ENCODE assay signal across 8 cellular contexts in the genomic region with DNA sequence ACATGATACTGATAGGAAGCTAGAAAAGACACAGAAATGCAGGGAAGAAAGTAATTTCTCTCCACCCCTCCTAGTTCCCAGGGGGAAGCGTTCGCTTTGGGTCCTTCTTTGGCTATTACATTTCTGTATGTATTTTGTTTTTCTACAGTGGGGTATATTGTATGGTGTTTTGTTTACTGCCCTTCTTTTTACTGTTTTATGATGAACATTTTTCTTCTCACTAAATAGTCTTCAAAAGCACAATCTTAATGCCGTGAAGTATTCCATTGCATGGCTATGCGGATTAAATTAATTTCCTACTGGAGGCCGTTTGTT. TPM values are rescaled to one million over a fixed set of nuclear protein-coding genes. Genes with fewer than 3 reads are reported as not detected.
DNase-seq lines count a peak whose midpoint lies in the region; ATAC-seq lines count a peak whose summit lies in the region.

No MANE protein-coding gene starts in this region.

- H3K27me3 Mint-ChIP-seq in activated naive CD8-positive, alpha-beta T cell = no peaks in the 10 kb centered on the region
- no peaks in the 10 kb centered on the region for H3K27me3 Mint-ChIP-seq in immature natural killer cell (ENCODE audit: low read depth in 3 of 3)
- H3K27me3 Mint-ChIP-seq in stimulated activated naive CD8-positive, alpha-beta T cell treated with anti-CD3 and anti-CD28 coated beads, Interleukin-15, amount 100 ng/mL, for 72 hours = no peaks in the 10 kb centered on the region

- peaks cover 20% of the 10 kb centered on the region for H3K4me1 ChIP-seq in HUES48 (ENCODE audit: control insufficient read depth, insufficient read depth, low read length)

- H3K4me1 Mint-ChIP-seq in activated naive CD8-positive, alpha-beta T cell (ENCODE audit: low read depth) = peaks cover 47% of the 10 kb centered on the region
- peaks cover 61 to 62% of the 10 kb centered on the region in 2 donors for H3K4me1 Mint-ChIP-seq in immature natural killer cell
- peaks cover 68% of the 10 kb centered on the region for H3K4me1 Mint-ChIP-seq in stimulated activated naive CD8-positive, alpha-beta T cell treated with anti-CD3 and anti-CD28 coated beads, Interleukin-15, amount 100 ng/mL, for 72 hours

- DNase-seq in immature natural killer cell (no peak), NCI-H2227 treated with DMSO at 0.1 percent for 48 hours (lab: John Stamatoyannopoulos, UW) (no peak), NCI-H446 (lab: John Stamatoyannopoulos, UW) (no peak), GOT3 (lab: John Stamatoyannopoulos, UW) (no peak), DMS 273 (lab: John Stamatoyannopoulos, UW; ENCODE audit: unreplicated experiment) (no peak)
- DNase-seq in stimulated activated naive CD8-positive, alpha-beta T cell treated with anti-CD3 and anti-CD28 coated beads, Interleukin-15, amount 100 ng/mL, for 72 hours = no peak

- H3K4me3 Mint-ChIP-seq in activated naive CD8-positive, alpha-beta T cell = peak overlapping the region; percentile 85
- H3K4me3 Mint-ChIP-seq in immature natural killer cell = peak overlapping the region; percentile 84 to 91 (median 87)
- peak overlapping the region; percentile 90 to 93 for H3K4me3 Mint-ChIP-seq in stimulated activated naive CD8-positive, alpha-beta T cell treated with anti-CD3 and anti-CD28 coated beads, Interleukin-15, amount 100 ng/mL, for 72 hours

- peak overlapping the region; percentile 66 for H3K4me3 ChIP-seq in HUES48 (ENCODE audit: low read depth, low read length)

- peak overlapping the region; percentile 88 for H3K27ac Mint-ChIP-seq in activated naive CD8-positive, alpha-beta T cell
- H3K27ac Mint-ChIP-seq in immature natural killer cell = peak overlapping the region; percentile 87 to 100 (median 94)
- H3K27ac Mint-ChIP-seq in stimulated activated naive CD8-positive, alpha-beta T cell treated with anti-CD3 and anti-CD28 coated beads, Interleukin-15, amount 100 ng/mL, for 72 hours = peak overlapping the region; percentile 34 to 82

- peak overlapping the region; percentile 50 for H3K27ac ChIP-seq in HUES48 (ENCODE audit: low read depth, low read length)

- H3K9me3 ChIP-seq in HUES48 (ENCODE audit: control insufficient read depth, insufficient read depth, low read length) = no peaks in the 10 kb centered on the region

- no peaks in the 10 kb centered on the region for H3K9me3 Mint-ChIP-seq in activated naive CD8-positive, alpha-beta T cell (ENCODE audit: low read depth)
- no peaks in the 10 kb centered on the region for H3K9me3 Mint-ChIP-seq in immature natural killer cell
- no peaks in the 10 kb centered on the region for H3K9me3 Mint-ChIP-seq in stimulated activated naive CD8-positive, alpha-beta T cell treated with anti-CD3 and anti-CD28 coated beads, Interleukin-15, amount 100 ng/mL, for 72 hours

- H3K27me3 ChIP-seq in HUES48 (ENCODE audit: control insufficient read depth, insufficient read depth, low read length) = no peaks in the 10 kb centered on the region; the same call in 1 of the 2 replicates

- H3K9ac ChIP-seq in HUES48 (ENCODE audit: low read depth, low read length) = no peak overlapping the region

- H3K36me3 ChIP-seq in HUES48 (ENCODE audit: control insufficient read depth, insufficient read depth, low read length) = no peaks in the 10 kb centered on the region

- no peaks in the 10 kb centered on the region for H3K36me3 Mint-ChIP-seq in activated naive CD8-positive, alpha-beta T cell
- H3K36me3 Mint-ChIP-seq in immature natural killer cell = no peaks in the 10 kb centered on the region

- no peak for ATAC-seq in stimulated activated naive CD8-positive, alpha-beta T cell treated with anti-CD3 and anti-CD28 coated beads, Interleukin-15, amount 100 ng/mL, for 72 hours

RNA-seq across cellular contexts. Expression of gene TMBIM1, which starts 0.4 kb away (rescaled TPM):
- polyA plus RNA-seq in immature natural killer cell = 100 to 1,000 TPM; 119 to 268 (median 155) TPM

RNA-seq across cellular contexts. Expression of gene PNKD, which starts 22.3 kb away (rescaled TPM):
- 100 to 1,000 TPM in 1 of 3 donors, 10 to 100 TPM in 2; 96.3 to 145 (median 98.9) TPM for polyA plus RNA-seq in immature natural killer cell

RNA-seq across cellular contexts. Expression of gene AAMP, which starts 22.7 kb away (rescaled TPM):
- 100 to 1,000 TPM in 2 of 3 donors, 10 to 100 TPM in 1; 71.8 to 158 (median 101) TPM for polyA plus RNA-seq in immature natural killer cell

RNA-seq across cellular contexts. Expression of gene GPBAR1, which starts 31.8 kb away (rescaled TPM):
- polyA plus RNA-seq in immature natural killer cell = 1 to 10 TPM in 1 of 3 donors, under 1 TPM in 2; 0.19 to 2.9 (median 0.22) TPM
